In genomic region chr6:14922306-14922705, GRCh38 we compare ENCODE assay signal across 11 cellular contexts.
DNase-seq lines count a peak whose midpoint lies in the region; ATAC-seq and FAIRE-seq lines count a peak whose summit lies in the region.
"Had no signal": no experiment of that assay in that cellular context is flagged by ENCODE, and none has a peak within 500 bp of the region (broad histone marks: within the 10 kb centered on the region; RNA-seq: fewer than 3 reads in every experiment).

No MANE protein-coding gene starts in this region.

- no peak overlapping the region for H3K4me3 Mint-ChIP-seq in activated CD4-positive, alpha-beta T cell treated with anti-CD3 and anti-CD28 coated beads, Interleukin-2, amount 10 ng/mL, durations not matched to agents 24 days and 14 days
- H3K4me3 Mint-ChIP-seq: activated CD8-positive, alpha-beta memory T cell treated with anti-CD3 and anti-CD28 coated beads, Interleukin-2, amount 10 ng/mL, durations not matched to agents 7 days and 5 days had no signal

- DNase-seq in G401 (ENCODE audit: low spot score) (peak; percentile 66), SKM-1 (lab: John Stamatoyannopoulos, UW; ENCODE audit: unreplicated experiment) (peak; percentile 88), left ventricle myocardium superior (no peak), pons (ENCODE audit: low spot score) (peak; percentile 29), HTR-8/SVneo (ENCODE audit: insufficient read length, low spot score) (no peak), NCI-H2081 (lab: John Stamatoyannopoulos, UW) (no peak), OCI-M2 (lab: John Stamatoyannopoulos, UW; ENCODE audit: unreplicated experiment) (no peak)
- DNase-seq in activated CD4-positive, alpha-beta T cell treated with anti-CD3 and anti-CD28 coated beads, Interleukin-2, amount 10 ng/mL, durations not matched to agents 24 days and 14 days = no peak
- DNase-seq: activated CD8-positive, alpha-beta memory T cell treated with anti-CD3 and anti-CD28 coated beads, Interleukin-2, amount 10 ng/mL, durations not matched to agents 7 days and 5 days; NCI-H1930; SHP77 had no signal

- peaks cover 4% of the 10 kb centered on the region for H3K27me3 Mint-ChIP-seq in activated CD4-positive, alpha-beta T cell treated with anti-CD3 and anti-CD28 coated beads, Interleukin-2, amount 10 ng/mL, durations not matched to agents 24 days and 14 days
- H3K27me3 Mint-ChIP-seq: activated CD8-positive, alpha-beta memory T cell treated with anti-CD3 and anti-CD28 coated beads, Interleukin-2, amount 10 ng/mL, durations not matched to agents 7 days and 5 days had no signal

- in situ Hi-C loops in G401 (cut with HindIII; ENCODE audit: low sequenced_read_pairs) = no loop called here

- intact Hi-C loops in left ventricle myocardium superior (cut with micrococcal nuclease) = no loop called here
- intact Hi-C loops in activated CD4-positive, alpha-beta T cell treated with anti-CD3 and anti-CD28 coated beads, Interleukin-2, amount 10 ng/mL, durations not matched to agents 24 days and 14 days (cut with micrococcal nuclease) = no loop called here

- H3K4me1 Mint-ChIP-seq in activated CD4-positive, alpha-beta T cell treated with anti-CD3 and anti-CD28 coated beads, Interleukin-2, amount 10 ng/mL, durations not matched to agents 24 days and 14 days = no peaks in the 10 kb centered on the region
- H3K4me1 Mint-ChIP-seq: activated CD8-positive, alpha-beta memory T cell treated with anti-CD3 and anti-CD28 coated beads, Interleukin-2, amount 10 ng/mL, durations not matched to agents 7 days and 5 days had no signal

- H3K27ac Mint-ChIP-seq in activated CD4-positive, alpha-beta T cell treated with anti-CD3 and anti-CD28 coated beads, Interleukin-2, amount 10 ng/mL, durations not matched to agents 24 days and 14 days = no peak overlapping the region
- H3K27ac Mint-ChIP-seq: activated CD8-positive, alpha-beta memory T cell treated with anti-CD3 and anti-CD28 coated beads, Interleukin-2, amount 10 ng/mL, durations not matched to agents 7 days and 5 days had no signal

- no peaks in the 10 kb centered on the region for H3K9me3 Mint-ChIP-seq in activated CD4-positive, alpha-beta T cell treated with anti-CD3 and anti-CD28 coated beads, Interleukin-2, amount 10 ng/mL, durations not matched to agents 24 days and 14 days

- peak; percentile 50 for ATAC-seq in left ventricle myocardium superior
- ATAC-seq: activated CD8-positive, alpha-beta memory T cell treated with anti-CD3 and anti-CD28 coated beads, Interleukin-2, amount 10 ng/mL, durations not matched to agents 7 days and 5 days had no signal

- no peak for FAIRE-seq in HTR-8/SVneo (lab: Jason Lieb, UNC)

- no peaks in the 10 kb centered on the region for H3K36me3 Mint-ChIP-seq in activated CD4-positive, alpha-beta T cell treated with anti-CD3 and anti-CD28 coated beads, Interleukin-2, amount 10 ng/mL, durations not matched to agents 24 days and 14 days (ENCODE audit: low read depth)
- H3K36me3 Mint-ChIP-seq: activated CD8-positive, alpha-beta memory T cell treated with anti-CD3 and anti-CD28 coated beads, Interleukin-2, amount 10 ng/mL, durations not matched to agents 7 days and 5 days had no signal

Comparison
In these comparisons a context has a peak if more than half of its experiments do, and no peak if none do; other contexts are left out.
1. DNase-seq: peak in G401 (single experiment), SKM-1 (single experiment) and pons (single experiment); none in left ventricle myocardium superior (single experiment), HTR-8/SVneo (single experiment), activated CD4-positive, alpha-beta T cell treated with anti-CD3 and anti-CD28 coated beads, Interleukin-2, amount 10 ng/mL, durations not matched to agents 24 days and 14 days (single experiment), NCI-H2081 (0 of 2) and OCI-M2 (single experiment).